Comparison of ENCODE assay signal across 18 cellular contexts in genomic region chr20:61420056-61420455, GRCh38.
DNase-seq lines count a peak whose midpoint lies in the region; ATAC-seq and TF ChIP-seq lines count a peak whose summit lies in the region.
"Had no signal": no experiment of that assay in that cellular context is flagged by ENCODE, and none has a peak within 500 bp of the region (broad histone marks: within the 10 kb centered on the region; RNA-seq: fewer than 3 reads in every experiment).

No MANE protein-coding gene starts in this region.

- no peak overlapping the region for H3K9ac ChIP-seq in BLaER1
- no peak overlapping the region for H3K9ac ChIP-seq in neuronal stem cell (ENCODE audit: low read depth, low read length, poor library complexity)
- H3K9ac ChIP-seq: BLaER1 treated with 17β-estradiol and CSF1 and Interleukin-3, amounts not matched to agents 10 nM and 100 nM; GM23248 had no signal

- H4K20me1 ChIP-seq in BLaER1 = no peaks in the 10 kb centered on the region
- H4K20me1 ChIP-seq: BLaER1 treated with 17β-estradiol and CSF1 and Interleukin-3, amounts not matched to agents 10 nM and 100 nM had no signal

- no peak overlapping the region for H3K23ac ChIP-seq in neuronal stem cell (ENCODE audit: low read depth, low read length, poor library complexity)

- H3K27me3 ChIP-seq in BLaER1 = no peaks in the 10 kb centered on the region
- no peaks in the 10 kb centered on the region for H3K27me3 ChIP-seq in RWPE2 (ENCODE audit: insufficient read depth, poor library complexity, severe bottlenecking)
- H3K27me3 ChIP-seq in neuronal stem cell (ENCODE audit: control insufficient read depth in 3 of 3, insufficient read depth in 3 of 3, low read depth in 1 of 3, low read length in 3 of 3) = peaks cover 0 to 4% (median 0%) of the 10 kb centered on the region in 3 experiments
- no peaks in the 10 kb centered on the region for H3K27me3 ChIP-seq in brain microvascular endothelial cell (replicated peaks)
- H3K27me3 ChIP-seq: BLaER1 treated with 17β-estradiol and CSF1 and Interleukin-3, amounts not matched to agents 10 nM and 100 nM had no signal

- peak overlapping the region; percentile 4 for H2AK5ac ChIP-seq in neuronal stem cell (ENCODE audit: low read depth, low read length)

- H2BK12ac ChIP-seq in neuronal stem cell (ENCODE audit: low read length) = no peak overlapping the region

- DNase-seq in RWPE2 (ENCODE audit: low spot score) = peak; percentile 73
- DNase-seq in neuronal stem cell (ENCODE audit: low spot score) = no peak
- no peak for DNase-seq in activated effector memory CD4-positive, alpha-beta T cell treated with anti-CD3 and anti-CD28 coated beads, Interleukin-2, amount 50 U/mL, for 16 hours
- DNase-seq in medulla oblongata (ENCODE audit: extremely low spot score) = no peak
- DNase-seq in brain microvascular endothelial cell = no peak
- DNase-seq: CD4-positive, alpha-beta T cell; CD8-positive, alpha-beta memory T cell; DMS 273 treated with DMSO at 0.1 percent for 48 hours; DMS79; EL; GDM1; GM23248; HFFc6 had no signal

- no peak for ATAC-seq in RWPE2 (ENCODE audit: low read depth)
- ATAC-seq: GM12878 had no signal

- in situ Hi-C loops in brain microvascular endothelial cell (cut with HindIII; ENCODE audit: low pct_ligation_motif_present, low sequenced_read_pairs) = no loop called here

- H3K9me3 ChIP-seq in BLaER1 = no peaks in the 10 kb centered on the region
- no peaks in the 10 kb centered on the region for H3K9me3 ChIP-seq in RWPE2 (ENCODE audit: severe bottlenecking)
- H3K9me3 ChIP-seq in neuronal stem cell (replicated peaks in 1 of 2; ENCODE audit: control insufficient read depth in 2 of 2, insufficient read depth in 1 of 2, low read depth in 1 of 2, low read length in 2 of 2) = peaks cover 4 to 9% of the 10 kb centered on the region in 2 donors
- H3K9me3 ChIP-seq: HAP-1 had no signal

- H3K36me3 ChIP-seq in BLaER1 = no peaks in the 10 kb centered on the region
- 0 out of 2 replicates have a peak, but pooled peaks cover 4% of the 10 kb centered on the region for H3K36me3 ChIP-seq in RWPE2 (ENCODE audit: low read depth)
- peaks cover 0 to 2% of the 10 kb centered on the region in 2 donors for H3K36me3 ChIP-seq in neuronal stem cell (replicated peaks in 1 of 2; ENCODE audit: control insufficient read depth in 2 of 2, insufficient read depth in 2 of 2, low read length in 2 of 2)
- H3K36me3 ChIP-seq in brain microvascular endothelial cell (replicated peaks) = no peaks in the 10 kb centered on the region
- H3K36me3 ChIP-seq: BLaER1 treated with 17β-estradiol and CSF1 and Interleukin-3, amounts not matched to agents 10 nM and 100 nM; HAP-1 had no signal

- peak overlapping the region; percentile 6 for H3K18ac ChIP-seq in neuronal stem cell (ENCODE audit: low read length)

- no peak overlapping the region for H2BK15ac ChIP-seq in neuronal stem cell (ENCODE audit: low read length)

- no peak overlapping the region for H2BK120ac ChIP-seq in neuronal stem cell (ENCODE audit: low read depth, low read length)

- no peak overlapping the region for H3K4ac ChIP-seq in neuronal stem cell (ENCODE audit: low read length)

- H3K27ac ChIP-seq in BLaER1 = no peak overlapping the region
- no peak overlapping the region for H3K27ac ChIP-seq in RWPE2 (ENCODE audit: poor library complexity, severe bottlenecking)
- H3K27ac ChIP-seq in neuronal stem cell (replicated peaks; ENCODE audit: low read length) = no peak overlapping the region
- no peak overlapping the region for H3K27ac ChIP-seq in brain microvascular endothelial cell
- H3K27ac ChIP-seq: 22Rv1; BLaER1 treated with 17β-estradiol and CSF1 and Interleukin-3, amounts not matched to agents 10 nM and 100 nM; GM23248 had no signal

- peak overlapping the region; percentile 39 for H3K4me2 ChIP-seq in BLaER1
- H3K4me2 ChIP-seq in neuronal stem cell (ENCODE audit: insufficient read depth, low read length, poor library complexity, severe bottlenecking) = no peak overlapping the region

- no peak overlapping the region for H3K14ac ChIP-seq in neuronal stem cell (ENCODE audit: low read length)

- H3K4me3 ChIP-seq in BLaER1 (no peak overlapping the region), RWPE2 (ENCODE audit: severe bottlenecking) (no peak overlapping the region), neuronal stem cell (ENCODE audit: low read length in 2 of 2) (no peak overlapping the region), brain microvascular endothelial cell (ENCODE audit: low read depth, low read length) (no peak overlapping the region)
- H3K4me3 ChIP-seq: BLaER1 treated with 17β-estradiol and CSF1 and Interleukin-3, amounts not matched to agents 10 nM and 100 nM; GM12878; GM23248; HAP-1 had no signal

- no peak overlapping the region for H2AFZ ChIP-seq in neuronal stem cell (ENCODE audit: low read length)
- H2AFZ ChIP-seq: GM23248 had no signal

- peaks cover 9% of the 10 kb centered on the region for H3K4me1 ChIP-seq in BLaER1
- no peaks in the 10 kb centered on the region for H3K4me1 ChIP-seq in RWPE2 (ENCODE audit: insufficient read depth, poor library complexity, severe bottlenecking)
- peaks cover 0 to 11% of the 10 kb centered on the region in 2 donors for H3K4me1 ChIP-seq in neuronal stem cell (ENCODE audit: control insufficient read depth in 2 of 2, insufficient read depth in 1 of 2, low read depth in 1 of 2, low read length in 2 of 2)
- H3K4me1 ChIP-seq: HAP-1 had no signal

- TF ChIP-seq CTCF in RWPE2 (IDR thresholded peaks at IDR 0.05; ENCODE audit: poor library complexity, severe bottlenecking) = no peak
- TF ChIP-seq CTCF in brain microvascular endothelial cell (IDR thresholded peaks at IDR 0.05; ENCODE audit: low read depth, low read length, missing control alignments) = no peak

- no peaks in the 10 kb centered on the region for H3K79me1 ChIP-seq in neuronal stem cell (ENCODE audit: low read depth, low read length)

- no CpG with 5 or more reads among the region's 6 CpGs for WGBS in neuronal stem cell (ENCODE audit: extremely low coverage in 2 of 2, insufficient read length in 2 of 2, insufficient replicate concordance in 1 of 2), 2 donors

- H2BK5ac ChIP-seq in neuronal stem cell (ENCODE audit: low read length) = no peak overlapping the region

- H4K91ac ChIP-seq in neuronal stem cell (ENCODE audit: low read depth, low read length, poor library complexity) = no peak overlapping the region

- H4K8ac ChIP-seq in neuronal stem cell (ENCODE audit: low read depth, low read length) = no peak overlapping the region
